Comparison of ENCODE assay signal across 29 cellular contexts in the genomic region with DNA sequence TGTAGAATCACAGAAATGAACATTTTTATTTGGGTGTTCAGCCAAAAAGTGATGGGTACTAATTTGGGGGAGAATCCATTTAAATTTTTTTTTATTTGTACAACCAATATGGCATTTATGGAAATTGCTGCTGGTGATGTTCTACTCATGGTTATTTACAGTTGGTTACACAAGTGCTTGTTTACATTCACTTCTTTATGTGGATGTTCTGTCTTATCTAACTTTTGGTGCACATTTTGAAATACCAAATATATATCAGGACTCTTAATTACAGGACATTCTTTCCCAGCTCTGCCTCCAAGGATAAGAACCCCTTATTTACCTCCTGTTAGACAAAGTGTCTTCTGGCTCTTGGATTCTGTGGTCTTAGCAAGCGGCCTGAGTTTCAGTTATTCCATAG.
"Had no signal": no experiment of that assay in that cellular context is flagged by ENCODE, and none has a peak within 500 bp of the region (broad histone marks: within the 10 kb centered on the region; RNA-seq: fewer than 3 reads in every experiment).

No MANE protein-coding gene starts in this region.

- H3K4me1 ChIP-seq: ascending aorta had no signal

- H3K27me3 Mint-ChIP-seq: activated CD4-positive, alpha-beta memory T cell treated with anti-CD3 and anti-CD28 coated beads for 36 hours; activated CD4-positive, alpha-beta T cell treated with anti-CD3 and anti-CD28 coated beads, Interleukin-2, amount 10 ng/mL, durations not matched to agents 24 days and 14 days; brain; progenitor cell of endocrine pancreas; stimulated activated memory B cell treated with anti-CD40 and anti-IgM and Interleukin-4, amounts not matched to agents 10 μg/mL and 1 μg/mL and 100 μg/mL, for 72 hours; stimulated activated naive CD8-positive, alpha-beta T cell treated with anti-CD3 and anti-CD28 coated beads, Interleukin-15, amount 100 ng/mL, for 72 hours had no signal

- H3K9me3 Mint-ChIP-seq: activated CD4-positive, alpha-beta memory T cell treated with anti-CD3 and anti-CD28 coated beads for 36 hours; activated T-helper 2 cell treated with anti-CD3 and anti-CD28 coated beads, Interferon-gamma antibody, Interleukin-2, Interleukin-4, amounts not matched to agents 10 μg/mL and 5 μg/mL and 100 μg/mL, durations not matched to agents 14 hours and 24 hours and 36 hours had no signal

- H3K9me3 ChIP-seq: adrenal gland, ascending aorta, mucosa of descending colon, neutrophil, sigmoid colon, thyroid gland, upper lobe of left lung had no signal

- H3K27me3 ChIP-seq: adrenal gland, ascending aorta, cardiac muscle cell, heart right ventricle, neutrophil, sigmoid colon, thyroid gland, upper lobe of left lung had no signal

- DNase-seq: activated CD4-positive, alpha-beta memory T cell treated with anti-CD3 and anti-CD28 coated beads for 36 hours; activated CD4-positive, alpha-beta T cell treated with anti-CD3 and anti-CD28 coated beads, Interleukin-2, amount 10 ng/mL, durations not matched to agents 24 days and 14 days; activated CD8-positive, alpha-beta memory T cell treated with anti-CD3 and anti-CD28 coated beads, Interleukin-2, amount 50 U/mL, for 4 hours; activated T-cell treated with anti-CD3 and anti-CD28 coated beads, Interleukin-2, amount 50 U/mL, for 1 hour; adrenal gland; foreskin fibroblast; heart right ventricle; mesendoderm; mucosa of descending colon; nephron progenitor cell; sigmoid colon; small intestine; stimulated activated CD4-positive, alpha-beta T cell treated with anti-CD3 and anti-CD28 coated beads, Interleukin-4, amount 100 ng/mL, for 24 hours; stimulated activated naive CD8-positive, alpha-beta T cell treated with anti-CD3 and anti-CD28 coated beads, Interleukin-15, amount 100 ng/mL, for 72 hours; T-helper 9 cell had no signal

- H3K27ac Mint-ChIP-seq: activated CD4-positive, alpha-beta memory T cell treated with anti-CD3 and anti-CD28 coated beads for 36 hours; activated CD4-positive, alpha-beta T cell treated with anti-CD3 and anti-CD28 coated beads, Interleukin-2, amount 10 ng/mL, durations not matched to agents 24 days and 14 days; activated T-helper 2 cell treated with anti-CD3 and anti-CD28 coated beads, Interferon-gamma antibody, Interleukin-2, Interleukin-4, amounts not matched to agents 10 μg/mL and 5 μg/mL and 100 μg/mL, durations not matched to agents 14 hours and 24 hours and 36 hours; brain; nephron progenitor cell; progenitor cell of endocrine pancreas; stimulated activated memory B cell treated with anti-CD40 and anti-IgM and Interleukin-4, amounts not matched to agents 10 μg/mL and 1 μg/mL and 100 μg/mL, for 72 hours; T-helper 1 cell treated with Interleukin-12 subunit alpha and Interleukin-12 subunit beta and Interleukin-4 antibody, amounts not matched to agents 30 μg/mL and 1 μg/mL, for 36 hours had no signal

- H3K27ac ChIP-seq: adrenal gland, ascending aorta, cardiac muscle cell, coronary artery, neutrophil, sigmoid colon, VCaP had no signal

- H3K36me3 ChIP-seq: cardiac muscle cell, neutrophil had no signal

- H3K4me3 Mint-ChIP-seq: activated CD4-positive, alpha-beta memory T cell treated with anti-CD3 and anti-CD28 coated beads for 36 hours; activated CD4-positive, alpha-beta T cell treated with anti-CD3 and anti-CD28 coated beads, Interleukin-2, amount 10 ng/mL, durations not matched to agents 24 days and 14 days; brain; nephron progenitor cell; stimulated activated memory B cell treated with anti-CD40 and anti-IgM and Interleukin-4, amounts not matched to agents 10 μg/mL and 1 μg/mL and 100 μg/mL, for 72 hours; stimulated activated naive CD8-positive, alpha-beta T cell treated with anti-CD3 and anti-CD28 coated beads, Interleukin-15, amount 100 ng/mL, for 72 hours; T-helper 1 cell treated with Interleukin-12 subunit alpha and Interleukin-12 subunit beta and Interleukin-4 antibody, amounts not matched to agents 30 μg/mL and 1 μg/mL, for 36 hours had no signal

- H3K4me3 ChIP-seq: adrenal gland, ascending aorta, cardiac muscle cell, coronary artery, heart right ventricle, lung, mucosa of descending colon, sigmoid colon, thyroid gland, upper lobe of left lung had no signal

- ATAC-seq: activated naive CD4-positive, alpha-beta T cell treated with anti-CD3 and anti-CD28 coated beads, Interleukin-2, amount 50 U/mL, for 72 hours; stimulated activated memory B cell treated with anti-CD40 and anti-IgM and Interleukin-4, amounts not matched to agents 10 μg/mL and 1 μg/mL and 100 μg/mL, for 72 hours; stimulated activated naive CD8-positive, alpha-beta T cell treated with anti-CD3 and anti-CD28 coated beads, Interleukin-15, amount 100 ng/mL, for 72 hours had no signal
